In the genomic region with DNA sequence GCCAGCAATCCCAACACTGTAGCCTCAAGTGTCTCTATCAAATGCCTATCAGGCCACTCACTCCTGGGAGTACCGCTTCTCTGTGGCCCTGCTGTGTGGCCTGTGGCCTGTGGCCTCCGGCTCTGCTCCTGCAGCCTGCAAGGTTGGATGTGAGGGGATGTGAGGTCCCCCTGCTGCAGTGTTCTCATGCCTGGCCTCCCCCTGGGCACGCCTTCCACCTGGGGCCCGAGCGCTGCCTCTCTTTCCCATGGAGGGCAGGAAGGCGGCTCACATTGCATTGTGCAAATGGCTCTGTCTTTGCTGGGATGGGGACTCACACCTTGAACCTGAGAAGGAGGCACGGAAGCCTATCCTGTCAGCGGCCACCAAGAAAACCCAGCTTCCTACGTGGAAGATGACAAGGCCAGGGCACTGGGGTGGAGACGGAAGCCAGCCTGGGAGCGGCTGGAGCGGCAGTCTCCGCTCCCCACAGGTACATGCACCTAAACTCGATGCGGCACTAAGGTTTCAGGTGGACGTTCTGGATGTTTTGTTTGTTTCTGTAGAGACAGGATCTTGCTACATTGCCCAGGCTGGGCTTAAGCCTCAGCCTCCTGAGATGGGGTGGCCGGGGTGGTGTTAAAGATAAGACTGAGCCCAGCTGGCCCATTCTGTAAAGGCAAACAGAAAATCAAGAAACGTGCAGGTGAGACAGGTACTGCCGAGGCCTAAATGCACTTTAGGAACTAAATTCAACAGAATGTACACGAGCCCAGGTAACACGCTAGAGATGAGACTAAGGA, we compare ENCODE assay signal across 13 cellular contexts.
DNase-seq lines count a peak whose midpoint lies in the region; ATAC-seq and TF ChIP-seq lines count a peak whose summit lies in the region.
"Had no signal": no experiment of that assay in that cellular context is flagged by ENCODE, and none has a peak within 500 bp of the region (broad histone marks: within the 10 kb centered on the region; RNA-seq: fewer than 3 reads in every experiment).

No MANE protein-coding gene starts in this region.

- no peaks in the 10 kb centered on the region for H3K27me3 ChIP-seq in smooth muscle cell (ENCODE audit: low read depth)
- H3K27me3 ChIP-seq in stomach, result no peaks in the 10 kb centered on the region

- H3K9me3 ChIP-seq in KOPT-K1 (ENCODE audit: insufficient read depth, low read length, poor library complexity, severe bottlenecking) (peaks cover 12% of the 10 kb centered on the region), smooth muscle cell (replicated peaks; ENCODE audit: low read depth) (no peaks in the 10 kb centered on the region), stomach (peaks cover 0 to 4% (median 2%) of the 10 kb centered on the region in 4 donors)

- TF ChIP-seq POLR2A in stomach (IDR thresholded peaks at IDR 0.05), result no peak

- no peaks in the 10 kb centered on the region for H3K27me3 Mint-ChIP-seq in activated CD4-positive, alpha-beta T cell treated with anti-CD3 and anti-CD28 coated beads, Interleukin-2, amount 10 ng/mL, durations not matched to agents 24 days and 14 days
- no peaks in the 10 kb centered on the region for H3K27me3 Mint-ChIP-seq in effector memory CD8-positive, alpha-beta T cell
- H3K27me3 Mint-ChIP-seq: type B pancreatic cell had no signal

- DNase-seq in activated CD4-positive, alpha-beta T cell treated with anti-CD3 and anti-CD28 coated beads, Interleukin-2, amount 10 ng/mL, durations not matched to agents 24 days and 14 days, result no peak
- no peak for DNase-seq in activated CD4-positive, alpha-beta T cell treated with anti-CD3 and anti-CD28 coated beads, Interleukin-2, amount 50 U/mL, for 4 hours
- DNase-seq in effector memory CD8-positive, alpha-beta T cell, result no peak
- DNase-seq in sciatic nerve (ENCODE audit: low spot score) (peak; percentile 42), smooth muscle cell (lab: John Stamatoyannopoulos, UW; ENCODE audit: unreplicated experiment) (no peak), stomach (no peak)
- DNase-seq: Calu3, NCI-H2107, RPMI8226 had no signal

- H3K36me3 ChIP-seq in KOPT-K1 (ENCODE audit: insufficient read depth, low read length), result peaks cover 12% of the 10 kb centered on the region
- no peaks in the 10 kb centered on the region for H3K36me3 ChIP-seq in smooth muscle cell (ENCODE audit: low read depth)
- no peaks in the 10 kb centered on the region for H3K36me3 ChIP-seq in stomach

- H3K4me1 ChIP-seq in smooth muscle cell (ENCODE audit: low read depth) (peaks cover 37% of the 10 kb centered on the region), stomach (peaks cover 33 to 83% (median 60%) of the 10 kb centered on the region in 4 donors)

- H3K9ac ChIP-seq in smooth muscle cell (ENCODE audit: low read depth), result no peak overlapping the region

- TF ChIP-seq CTCF in smooth muscle cell (IDR thresholded peaks at IDR 0.05; ENCODE audit: borderline replicate concordance, insufficient read depth, poor library complexity, severe bottlenecking) (no peak), stomach (IDR thresholded peaks at IDR 0.05) (no peak)

- H3K27ac ChIP-seq in KOPT-K1 (ENCODE audit: low read depth, low read length, poor library complexity, severe bottlenecking), result peak overlapping the region; percentile 58
- no peak overlapping the region for H3K27ac ChIP-seq in smooth muscle cell (ENCODE audit: low read depth)
- H3K27ac ChIP-seq in stomach, result peak overlapping the region in 1 of 5 donors; percentile 83

- H3K4me2 ChIP-seq in smooth muscle cell, result no peak overlapping the region
- H3K4me2 ChIP-seq: A549 had no signal

- TF ChIP-seq EP300 in stomach (IDR thresholded peaks at IDR 0.05), result no peak

- peaks cover 72% of the 10 kb centered on the region for H3K4me1 Mint-ChIP-seq in activated CD4-positive, alpha-beta T cell treated with anti-CD3 and anti-CD28 coated beads, Interleukin-2, amount 10 ng/mL, durations not matched to agents 24 days and 14 days
- peaks cover 61 to 70% of the 10 kb centered on the region in 2 donors for H3K4me1 Mint-ChIP-seq in effector memory CD8-positive, alpha-beta T cell (ENCODE audit: low read depth in 2 of 2)

- no peak overlapping the region for H2AFZ ChIP-seq in smooth muscle cell (ENCODE audit: low read depth)

- peaks cover 19% of the 10 kb centered on the region for H3F3A ChIP-seq in smooth muscle cell (ENCODE audit: low read depth)

- ATAC-seq in effector memory CD8-positive, alpha-beta T cell (replicated peaks), result no peak
- no peak for ATAC-seq in sciatic nerve
- ATAC-seq in esophagus mucosa, result no peak
- ATAC-seq: A549 had no signal

- peak overlapping the region; percentile 78 for H3K4me3 Mint-ChIP-seq in activated CD4-positive, alpha-beta T cell treated with anti-CD3 and anti-CD28 coated beads, Interleukin-2, amount 10 ng/mL, durations not matched to agents 24 days and 14 days
- H3K4me3 Mint-ChIP-seq in effector memory CD8-positive, alpha-beta T cell, result peak overlapping the region; percentile 74 to 83
- H3K4me3 Mint-ChIP-seq: type B pancreatic cell had no signal

- peaks cover 12% of the 10 kb centered on the region for H4K20me1 ChIP-seq in smooth muscle cell (ENCODE audit: low read depth)

- H3K36me3 Mint-ChIP-seq in activated CD4-positive, alpha-beta T cell treated with anti-CD3 and anti-CD28 coated beads, Interleukin-2, amount 10 ng/mL, durations not matched to agents 24 days and 14 days (ENCODE audit: low read depth), result peaks cover 37% of the 10 kb centered on the region
- peaks cover 16% of the 10 kb centered on the region for H3K36me3 Mint-ChIP-seq in effector memory CD8-positive, alpha-beta T cell (ENCODE audit: insufficient read depth)

- H3K27ac Mint-ChIP-seq in activated CD4-positive, alpha-beta T cell treated with anti-CD3 and anti-CD28 coated beads, Interleukin-2, amount 10 ng/mL, durations not matched to agents 24 days and 14 days, result no peak overlapping the region
- H3K27ac Mint-ChIP-seq in effector memory CD8-positive, alpha-beta T cell, result peak overlapping the region; percentile 81 to 93
- H3K27ac Mint-ChIP-seq: type B pancreatic cell had no signal

- H3K9me3 Mint-ChIP-seq in activated CD4-positive, alpha-beta T cell treated with anti-CD3 and anti-CD28 coated beads, Interleukin-2, amount 10 ng/mL, durations not matched to agents 24 days and 14 days, result no peaks in the 10 kb centered on the region
- H3K9me3 Mint-ChIP-seq in effector memory CD8-positive, alpha-beta T cell, result peaks cover 0 to 8% of the 10 kb centered on the region in 2 donors

- no peak overlapping the region for H3K4me3 ChIP-seq in smooth muscle cell
- H3K4me3 ChIP-seq in stomach, result no peak overlapping the region
- H3K4me3 ChIP-seq: A549 had no signal

- intact Hi-C loops in activated CD4-positive, alpha-beta T cell treated with anti-CD3 and anti-CD28 coated beads, Interleukin-2, amount 10 ng/mL, durations not matched to agents 24 days and 14 days (cut with micrococcal nuclease), result no loop called here
- intact Hi-C loops in sciatic nerve (cut with DNase I), result no loop called here
- intact Hi-C loops in stomach (cut with DNase I; ENCODE audit: low total_unique reads), result no loop called here

- H3K79me2 ChIP-seq in smooth muscle cell (ENCODE audit: low read depth), result peaks cover 36% of the 10 kb centered on the region

- WGBS in smooth muscle cell (ENCODE audit: low lambda C conversion rate), result 91% methylated on average over 21 of the region's 21 CpGs
- WGBS in stomach, 5 donors, result 90 to 97% (median 93%) methylated on average over 21 of the region's 21 CpGs
